ENCODE assay signal across 12 cellular contexts in the genomic region with DNA sequence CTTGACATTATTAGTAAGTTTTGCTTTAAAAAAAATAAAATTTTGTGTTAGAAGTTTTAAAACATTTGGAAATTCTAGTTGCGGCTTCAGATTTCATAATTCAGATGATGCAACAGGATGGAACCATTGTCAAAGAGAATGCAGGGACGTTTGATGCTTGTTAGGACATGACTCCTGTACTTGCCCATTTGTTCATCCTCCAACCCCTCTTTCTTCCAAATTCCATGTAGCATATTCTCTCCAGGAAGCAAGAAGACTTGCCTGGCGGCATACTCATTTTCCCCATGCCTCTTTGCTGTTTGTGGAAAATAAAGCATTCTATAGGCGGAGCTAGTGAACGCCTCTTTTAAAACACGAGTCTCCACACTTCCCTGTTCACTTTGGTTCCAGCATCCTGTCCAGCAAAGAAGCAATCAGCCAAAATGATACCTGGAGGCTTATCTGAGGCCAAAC. TPM values are rescaled to one million over a fixed set of nuclear protein-coding genes. Genes with fewer than 3 reads are reported as not detected.
DNase-seq lines count a peak whose midpoint lies in the region; ATAC-seq, FAIRE-seq and TF ChIP-seq lines count a peak whose summit lies in the region.
"Had no signal": no experiment of that assay in that cellular context is flagged by ENCODE, and none has a peak within 500 bp of the region (broad histone marks: within the 10 kb centered on the region; RNA-seq: fewer than 3 reads in every experiment).

A gene with protein sequence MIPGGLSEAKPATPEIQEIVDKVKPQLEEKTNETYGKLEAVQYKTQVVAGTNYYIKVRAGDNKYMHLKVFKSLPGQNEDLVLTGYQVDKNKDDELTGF (plus strand): TSS at position 378 of the 453 bp plus-strand sequence. CDS start 45 bp downstream, at position 423.

- no TSS peak for BruUV-seq in A673 (replicated peaks; lab: Mats Ljungman, UMichigan)

- H3K27ac ChIP-seq in A673 (ENCODE audit: low read depth, low read length, poor library complexity, severe bottlenecking), result no peak within 1 kb of the TSS
- H3K27ac ChIP-seq in colonic mucosa, result no peak within 1 kb of the TSS
- H3K27ac ChIP-seq in muscle layer of duodenum (ENCODE audit: low read length), result no peak within 1 kb of the TSS
- H3K27ac ChIP-seq: pancreas had no signal

- no peaks in the 10 kb centered on the region for H3K9me3 ChIP-seq in A673 (ENCODE audit: low read depth, low read length, poor library complexity, severe bottlenecking)
- no peaks in the 10 kb centered on the region for H3K9me3 ChIP-seq in colonic mucosa
- peaks cover 4 to 5% of the 10 kb centered on the region in 2 donors for H3K9me3 ChIP-seq in muscle layer of duodenum (ENCODE audit: control insufficient read depth in 1 of 2, low read length in 2 of 2)
- H3K9me3 ChIP-seq: pancreas had no signal

- TF ChIP-seq CTCF in A673 (conservative IDR thresholded peaks at IDR 0.05; ENCODE audit: low read depth, low read length) (no peak), colonic mucosa (IDR thresholded peaks at IDR 0.05) (no peak)

- no peak for FAIRE-seq in H54 (lab: Jason Lieb, UNC)
- FAIRE-seq: pancreas, urothelium cell line had no signal

- no peaks in the 10 kb centered on the region for H3K4me1 ChIP-seq in A673 (ENCODE audit: insufficient read depth, low read length, poor library complexity, severe bottlenecking)
- H3K4me1 ChIP-seq in colonic mucosa, result no peaks in the 10 kb centered on the region
- H3K4me1 ChIP-seq in muscle layer of duodenum (ENCODE audit: control insufficient read depth in 1 of 2, insufficient read depth in 2 of 2, low read length in 2 of 2), result no peaks in the 10 kb centered on the region

- intact Hi-C loops in A673 (cut with micrococcal nuclease; ENCODE audit: unreplicated experiment) (no loop called here), colonic mucosa (cut with DNase I) (no loop called here)

- no peak within 1 kb of the TSS for H3K9ac ChIP-seq in colonic mucosa (ENCODE audit: low read depth in 2 of 2, low read length in 2 of 2)

- H3K27me3 ChIP-seq in A673 (replicated peaks; ENCODE audit: insufficient read depth, low read depth, low read length, poor library complexity), result no peaks in the 10 kb centered on the region
- no peaks in the 10 kb centered on the region for H3K27me3 ChIP-seq in colonic mucosa
- H3K27me3 ChIP-seq in muscle layer of duodenum (ENCODE audit: low read depth, low read length), result no peaks in the 10 kb centered on the region
- H3K27me3 ChIP-seq: pancreas had no signal

- POLR2A ChIA-PET in A673 (lab: Charles Lee; ENCODE audit: low non-redundant PET), result no interaction called here

- H3K36me3 ChIP-seq in A673 (ENCODE audit: insufficient read depth, low read length, poor library complexity, severe bottlenecking) (no peaks in the 10 kb centered on the region), colonic mucosa (no peaks in the 10 kb centered on the region), muscle layer of duodenum (ENCODE audit: control insufficient read depth in 1 of 2, insufficient read depth in 2 of 2, low read length in 2 of 2) (no peaks in the 10 kb centered on the region)
- H3K36me3 ChIP-seq: pancreas had no signal

- peak; percentile 8 for DNase-seq in A673 (ENCODE audit: low spot score)
- DNase-seq in NOMO-1 (lab: John Stamatoyannopoulos, UW; ENCODE audit: unreplicated experiment in 2 of 2), result peak; percentile 58 to 84
- DNase-seq in colonic mucosa, result no peak
- no peak for DNase-seq in NCI-H446 treated with DMSO at 0.1 percent for 48 hours (lab: John Stamatoyannopoulos, UW)
- DNase-seq in NCI-H1436 (lab: John Stamatoyannopoulos, UW), result no peak
- no peak for DNase-seq in H54 (ENCODE audit: insufficient read length, low spot score)
- DNase-seq: NCI-H510A, pancreas had no signal

- H3K4me3 ChIP-seq in A673 (ENCODE audit: low read depth, low read length, poor library complexity, severe bottlenecking) (no peak within 1 kb of the TSS), colonic mucosa (peak within 1 kb of the TSS; percentile 0), muscle layer of duodenum (ENCODE audit: low read depth in 1 of 2, low read length in 2 of 2) (peak within 1 kb of the TSS; percentile 3 to 31)
- H3K4me3 ChIP-seq: pancreas had no signal

- no peak for TF ChIP-seq POLR2A in H54 (IDR thresholded peaks at IDR 0.05; ENCODE audit: low read depth, low read length)

- CTCF ChIA-PET in A673 (lab: Charles Lee), result no interaction called here

- ATAC-seq in HG03520 (IDR thresholded peaks at IDR 0.05; ENCODE audit: unreplicated experiment), result no peak

RNA-seq across cellular contexts. Expression of the gene that starts here (rescaled TPM):
- total RNA-seq in A673 (2021) (3.8 and 6.5 TPM in 2 replicates), colonic mucosa (1 to 10 TPM in 1 of 2 donors, not detected in 1; 1.2 TPM)
- total RNA-seq: Daoy had no signal

Comparison
In these comparisons a context has a peak if more than half of its experiments do, and no peak if none do; other contexts are left out.
1. DNase-seq: peak in A673 (single experiment) and NOMO-1 (2 of 2); none in colonic mucosa (single experiment), NCI-H446 treated with DMSO at 0.1 percent for 48 hours (single experiment), NCI-H1436 (single experiment) and H54 (single experiment).